14 cellular contexts compared by ENCODE assay signal in the genomic region with DNA sequence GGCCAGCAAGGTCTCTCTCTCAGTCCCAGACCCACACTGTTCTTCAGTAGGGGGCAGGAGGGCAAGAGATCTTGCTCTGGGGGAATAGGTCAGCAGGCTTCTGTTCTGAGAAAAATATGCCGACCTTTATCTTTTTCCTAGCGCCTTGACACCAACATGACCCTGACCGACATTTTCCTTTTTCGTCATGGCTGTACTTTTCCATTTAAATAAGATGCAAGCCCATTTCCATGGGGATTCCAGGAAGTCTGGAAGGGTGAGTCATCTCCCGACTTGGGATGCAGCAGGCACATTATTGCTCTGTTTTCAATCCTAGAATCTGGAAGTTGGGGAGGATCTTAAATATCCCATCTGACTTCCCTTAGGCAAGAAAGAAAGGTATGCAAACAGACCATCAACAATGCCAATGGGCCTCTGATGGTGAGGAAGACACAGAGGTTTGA.
A peak's percentile ranks its signal among the peaks of the same experiment; 100 is the strongest.
DNase-seq lines count a peak whose midpoint lies in the region; ATAC-seq, FAIRE-seq and TF ChIP-seq lines count a peak whose summit lies in the region.
"Had no signal": no experiment of that assay in that cellular context is flagged by ENCODE, and none has a peak within 500 bp of the region (broad histone marks: within the 10 kb centered on the region; RNA-seq: fewer than 3 reads in every experiment).

No MANE protein-coding gene starts in this region.

- ATAC-seq in GM18907 (IDR thresholded peaks at IDR 0.05; ENCODE audit: unreplicated experiment) (no peak), HG02798 (IDR thresholded peaks at IDR 0.05; ENCODE audit: poor library complexity, unreplicated experiment) (no peak)
- ATAC-seq: left colon had no signal

- H3K4me3 ChIP-seq in effector memory CD4-positive, alpha-beta T cell (ENCODE audit: insufficient read depth, low read depth, low read length, poor library complexity, severe bottlenecking), result no peak overlapping the region

- DNase-seq in EL (peak; percentile 95), NCI-H226 (peak; percentile 97), myocyte (ENCODE audit: low read depth) (peak; percentile 39), GM20000 (ENCODE audit: low spot score) (no peak)
- DNase-seq in effector memory CD4-positive, alpha-beta T cell, result no peak
- DNase-seq: activated CD4-positive, alpha-beta T cell treated with anti-CD3 and anti-CD28 coated beads, Interleukin-2, amount 10 ng/mL, durations not matched to agents 7 days and 5 days; CD4-positive, alpha-beta memory T cell; left colon; NCI-H1436 had no signal

- no peaks in the 10 kb centered on the region for H3K9me3 ChIP-seq in effector memory CD4-positive, alpha-beta T cell (ENCODE audit: control insufficient read depth, low read length)
- H3K9me3 ChIP-seq: neutrophil had no signal

- H3K27me3 ChIP-seq in effector memory CD4-positive, alpha-beta T cell (replicated peaks; ENCODE audit: control insufficient read depth, insufficient read depth, low read length, poor library complexity, severe bottlenecking), result no peaks in the 10 kb centered on the region
- H3K27me3 ChIP-seq: neutrophil had no signal

- H3K36me3 ChIP-seq in effector memory CD4-positive, alpha-beta T cell (ENCODE audit: control insufficient read depth, insufficient read depth, low read length), result no peaks in the 10 kb centered on the region
- H3K36me3 ChIP-seq: neutrophil had no signal

- no peak for TF ChIP-seq CTCF in GM20000 (IDR thresholded peaks at IDR 0.05; ENCODE audit: extremely low read depth, missing control alignments)

- H3K4me1 ChIP-seq in effector memory CD4-positive, alpha-beta T cell (ENCODE audit: control insufficient read depth, insufficient read depth, low read length, poor library complexity, severe bottlenecking), result no peaks in the 10 kb centered on the region

- FAIRE-seq in endometrium (lab: Jason Lieb, UNC), result peak; percentile 60
- FAIRE-seq: bronchial epithelial cell had no signal

- H3K27ac ChIP-seq in effector memory CD4-positive, alpha-beta T cell (ENCODE audit: insufficient read depth, low read length, poor library complexity, severe bottlenecking), result no peak overlapping the region
- H3K27ac ChIP-seq: neutrophil had no signal

Comparison
In these comparisons a context has a peak if more than half of its experiments do, and no peak if none do; other contexts are left out.
1. DNase-seq: peak in EL (single experiment), NCI-H226 (single experiment) and myocyte (single experiment); none in GM20000 (single experiment) and effector memory CD4-positive, alpha-beta T cell (0 of 3).